ENCODE assay signal across 1 cellular context in the genomic region with DNA sequence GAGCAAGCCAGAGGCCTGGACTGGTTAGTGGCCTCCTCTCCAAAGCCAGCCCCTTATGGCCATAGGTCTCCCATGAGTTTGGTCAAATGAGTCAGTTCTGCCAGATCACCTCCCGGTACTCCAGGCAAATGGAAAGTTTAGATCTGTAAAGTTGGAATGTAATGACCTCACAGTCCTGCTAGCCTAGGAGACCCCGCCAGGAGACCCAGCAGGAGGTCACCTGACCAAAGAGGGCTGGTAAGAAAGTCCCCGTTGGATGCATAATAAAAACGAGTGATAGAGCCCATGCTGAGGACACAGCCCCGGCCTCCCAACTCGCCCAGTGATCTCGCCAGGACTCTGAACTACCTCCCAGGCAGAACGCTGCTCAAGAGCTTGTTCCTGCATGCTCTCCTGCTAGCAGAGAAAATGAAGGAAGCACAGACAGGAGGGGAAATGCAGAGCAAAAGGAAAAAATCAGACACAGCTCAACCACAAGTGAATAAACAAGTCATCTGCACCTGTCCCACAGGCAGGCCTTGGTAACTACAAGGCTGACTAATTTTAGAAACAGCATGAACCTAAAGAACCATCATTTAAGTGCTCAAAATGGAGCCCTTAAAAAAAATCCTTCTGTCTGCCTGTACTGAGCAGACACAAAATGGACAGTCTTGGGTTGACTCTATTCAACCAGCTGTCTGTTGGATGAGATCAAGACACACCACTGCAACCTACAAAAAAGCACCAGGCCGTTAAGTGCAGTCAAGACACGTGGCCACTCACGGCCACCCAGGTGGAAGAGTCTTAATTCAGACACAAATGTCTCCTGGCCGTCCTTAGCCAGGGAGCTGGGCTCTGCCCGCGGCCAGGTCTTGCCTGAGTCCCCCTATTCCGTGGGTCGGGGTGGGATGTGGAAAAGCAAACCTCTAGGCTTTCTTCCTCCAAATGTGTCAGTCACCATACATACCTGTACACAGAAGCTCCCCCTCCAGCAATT.
TF ChIP-seq lines count a peak whose summit lies in the region.

No MANE protein-coding gene starts in this region.

TF ChIP-seq in K562, 482 proteins besides CTCF, POLR2A, EP300 and RAD21:
- TF ChIP-seq ZNF140 (CRISPR knock-in tag; IDR thresholded peaks at IDR 0.05) (no peak), ADNP (tag; IDR thresholded peaks at IDR 0.05) (no peak), THRB (CRISPR knock-in tag; conservative IDR thresholded peaks at IDR 0.05) (no peak), SOX6 (IDR thresholded peaks at IDR 0.05) (no peak), KDM1A (IDR thresholded peaks at IDR 0.05) (no peak), MCM5 (IDR thresholded peaks at IDR 0.05; ENCODE audit: low read depth) (no peak), XRCC3 (IDR thresholded peaks at IDR 0.05) (no peak), CREM (IDR thresholded peaks at IDR 0.05; ENCODE audit: low read depth) (no peak), ZBTB12 (CRISPR knock-in tag; IDR thresholded peaks at IDR 0.05) (no peak)
- TF ChIP-seq, protein P1, sequence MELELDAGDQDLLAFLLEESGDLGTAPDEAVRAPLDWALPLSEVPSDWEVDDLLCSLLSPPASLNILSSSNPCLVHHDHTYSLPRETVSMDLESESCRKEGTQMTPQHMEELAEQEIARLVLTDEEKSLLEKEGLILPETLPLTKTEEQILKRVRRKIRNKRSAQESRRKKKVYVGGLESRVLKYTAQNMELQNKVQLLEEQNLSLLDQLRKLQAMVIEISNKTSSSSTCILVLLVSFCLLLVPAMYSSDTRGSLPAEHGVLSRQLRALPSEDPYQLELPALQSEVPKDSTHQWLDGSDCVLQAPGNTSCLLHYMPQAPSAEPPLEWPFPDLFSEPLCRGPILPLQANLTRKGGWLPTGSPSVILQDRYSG (tag; conservative IDR thresholded peaks at IDR 0.05; ENCODE audit: low read depth), result no peak
- TF ChIP-seq, protein P2, sequence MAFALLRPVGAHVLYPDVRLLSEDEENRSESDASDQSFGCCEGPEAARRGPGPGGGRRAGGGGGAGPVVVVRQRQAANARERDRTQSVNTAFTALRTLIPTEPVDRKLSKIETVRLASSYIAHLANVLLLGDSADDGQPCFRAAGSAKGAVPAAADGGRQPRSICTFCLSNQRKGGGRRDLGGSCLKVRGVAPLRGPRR (CRISPR knock-in tag; IDR thresholded peaks at IDR 0.05), result no peak
TF ChIP-seq in K562: peak in this region for 0.
